ENCODE assay signal across 8 cellular contexts in the genomic region with DNA sequence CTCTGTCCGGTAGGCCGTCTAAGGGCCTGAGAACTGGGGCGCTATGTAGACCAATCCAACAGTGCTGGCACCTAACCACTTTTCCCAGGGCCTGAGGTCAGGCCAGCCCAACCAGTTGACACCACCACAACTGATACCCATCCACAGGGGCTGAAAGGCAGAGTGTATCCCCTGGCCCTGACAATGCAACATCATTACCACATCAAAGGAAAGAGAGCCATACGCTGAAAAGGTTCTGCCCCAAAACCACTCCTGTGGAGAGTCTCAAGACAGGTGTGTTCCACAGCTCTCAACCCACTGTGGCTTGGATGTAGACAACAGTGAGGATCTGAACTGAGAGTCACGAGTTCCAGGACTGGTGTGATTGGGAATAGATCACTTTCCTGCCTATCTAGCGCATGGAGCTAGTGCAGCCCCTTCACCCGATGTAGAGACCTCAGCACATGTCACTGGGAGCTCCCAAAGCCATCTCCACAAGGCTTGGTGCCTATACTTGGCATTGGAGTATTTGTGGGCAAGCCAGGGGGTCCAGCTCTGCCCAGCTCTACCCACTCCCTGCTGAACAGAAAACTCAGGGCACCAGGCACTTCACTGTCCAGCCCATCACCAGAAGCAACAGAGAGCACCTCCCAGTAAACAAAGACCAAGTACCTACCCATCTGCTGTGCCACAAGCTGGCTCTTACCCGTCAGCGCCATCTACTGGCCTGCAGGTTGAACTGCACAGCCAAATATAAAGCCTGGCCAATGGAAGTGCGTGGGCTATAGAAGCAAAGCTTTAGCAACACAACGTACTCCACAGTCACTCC.
DNase-seq lines count a peak whose midpoint lies in the region; ATAC-seq, FAIRE-seq and TF ChIP-seq lines count a peak whose summit lies in the region.

No MANE protein-coding gene starts in this region.

- ATAC-seq in HG02763 (IDR thresholded peaks at IDR 0.05; ENCODE audit: unreplicated experiment) (no peak), HG02623 (IDR thresholded peaks at IDR 0.05; ENCODE audit: unreplicated experiment) (no peak)

- H3K4me3 ChIP-seq in adipocyte (ENCODE audit: low read length) (no peak overlapping the region), kidney (ENCODE audit: low read length in 2 of 2) (no peak overlapping the region)

- H3K9ac ChIP-seq in adipocyte (ENCODE audit: low read length) (no peak overlapping the region), kidney (ENCODE audit: low read length in 2 of 2) (no peak overlapping the region)

- in situ Hi-C loops in Caki2 (cut with HindIII; ENCODE audit: low pct_unique_long_range_greater_than_20kb, low sequenced_read_pairs), result no loop called here

- H3K4me1 ChIP-seq in adipocyte (ENCODE audit: control insufficient read depth, insufficient read depth, low read length), result peaks cover 3% of the 10 kb centered on the region
- H3K4me1 ChIP-seq in kidney (ENCODE audit: control insufficient read depth in 1 of 2, insufficient read depth in 1 of 2, low read depth in 1 of 2, low read length in 2 of 2), result no peaks in the 10 kb centered on the region

- TF ChIP-seq CTCF in kidney (IDR thresholded peaks at IDR 0.05; ENCODE audit: borderline replicate concordance, extremely low read depth, insufficient read depth), result peak; percentile 80

- DNase-seq in Caki2 (ENCODE audit: low read depth) (peak; percentile 63), HUDEP-2 (lab: John Stamatoyannopoulos, UW; ENCODE audit: unreplicated experiment in 76 of 76) (peak in 50 of 76 experiments; percentile 2 to 88 (median 42)), RCC 7860 (ENCODE audit: low spot score) (peak; percentile 38), adipocyte (ENCODE audit: low read depth) (peak; percentile 47), kidney (no peak)
- peak; percentile 6 to 36 for DNase-seq in stimulated activated CD4-positive, alpha-beta T cell treated with anti-CD3 and anti-CD28 coated beads, Interleukin-4, amount 100 ng/mL, for 48 hours (ENCODE audit: low read depth in 2 of 2)

- H3K36me3 ChIP-seq in adipocyte (ENCODE audit: control insufficient read depth, insufficient read depth, low read length, severe bottlenecking) (no peaks in the 10 kb centered on the region), kidney (ENCODE audit: control insufficient read depth in 1 of 2, insufficient read depth in 2 of 2, low read length in 2 of 2) (no peaks in the 10 kb centered on the region)

- intact Hi-C loops in kidney (cut with DNase I), result no loop called here

- H3K27me3 ChIP-seq in adipocyte (replicated peaks; ENCODE audit: control insufficient read depth, insufficient read depth, low read length), result peaks cover 17% of the 10 kb centered on the region

- FAIRE-seq in RCC 7860 (lab: Jason Lieb, UNC) (no peak), kidney (lab: Jason Lieb, UNC) (no peak)

- H3K27ac ChIP-seq in kidney (ENCODE audit: low read depth in 2 of 2, low read length in 2 of 2), result no peak overlapping the region

- H3K9me3 ChIP-seq in adipocyte (ENCODE audit: control insufficient read depth, low read length), result peaks cover 12% of the 10 kb centered on the region
- H3K9me3 ChIP-seq in kidney (ENCODE audit: control insufficient read depth in 1 of 2, low read length in 2 of 2), result peaks cover 0 to 2% of the 10 kb centered on the region in 2 donors
